Comparison of ENCODE assay signal across 8 cellular contexts in the genomic region with DNA sequence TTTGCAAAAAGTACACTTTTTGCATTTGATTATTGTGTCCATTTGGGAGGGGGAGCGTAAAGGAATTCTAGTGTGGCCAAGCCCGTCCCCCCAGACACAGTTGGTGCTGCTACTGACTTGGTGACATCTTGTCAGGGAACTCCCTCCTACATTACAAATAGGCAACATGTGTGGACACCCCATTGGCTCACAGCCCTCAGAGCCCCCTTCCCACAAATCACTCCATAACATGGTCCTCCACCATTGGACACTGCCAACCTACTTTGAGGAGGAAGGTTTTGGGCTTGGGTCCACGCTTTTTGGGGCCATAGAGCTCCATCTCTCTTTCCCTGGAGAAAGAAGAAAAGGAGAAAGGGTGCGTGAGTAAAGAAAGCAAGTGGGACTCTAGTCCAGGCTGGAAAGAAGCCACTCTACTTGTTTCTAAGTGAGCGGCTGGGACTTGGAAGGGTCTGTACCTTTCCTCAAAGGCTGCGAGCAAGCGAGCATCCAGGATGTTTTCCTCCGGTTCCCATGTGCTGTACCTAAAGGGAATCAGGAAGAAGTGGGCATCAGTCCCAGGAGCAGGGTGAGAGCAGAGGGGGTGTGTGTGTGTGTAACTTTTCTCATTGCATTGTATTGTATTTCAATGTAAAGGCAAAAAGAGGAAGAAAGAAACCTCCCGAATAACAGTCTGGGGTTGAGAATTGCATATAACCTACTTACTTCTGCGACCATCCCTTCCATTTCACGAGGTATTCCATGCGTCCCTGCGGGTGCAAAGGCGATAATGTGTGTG. TPM values are rescaled to one million over a fixed set of nuclear protein-coding genes. Genes with fewer than 3 reads are reported as not detected.
A peak's percentile ranks its signal among the peaks of the same experiment; 100 is the strongest.
DNase-seq lines count a peak whose midpoint lies in the region; ATAC-seq and TF ChIP-seq lines count a peak whose summit lies in the region.

No MANE protein-coding gene starts in this region.

- H3K27me3 ChIP-seq in IMR-90 (ENCODE audit: control insufficient read depth, insufficient read depth, low read length) (peaks cover 42% of the 10 kb centered on the region), brain microvascular endothelial cell (replicated peaks) (peaks cover 46% of the 10 kb centered on the region), mucosa of rectum (ENCODE audit: control insufficient read depth in 2 of 2, insufficient read depth in 2 of 2, low read length in 2 of 2) (peaks cover 41 to 58% of the 10 kb centered on the region in 2 donors)

- no peak overlapping the region for H2BK15ac ChIP-seq in IMR-90 (ENCODE audit: low read depth, low read length)

- peak overlapping the region; percentile 89; the same call in 1 of the 2 replicates for H2AK5ac ChIP-seq in IMR-90 (ENCODE audit: low read depth, low read length)

- peaks cover 8 to 23% of the 10 kb centered on the region in 2 experiments; a peak in 2 of 4 replicates for H3K79me1 ChIP-seq in IMR-90 (ENCODE audit: low read depth in 1 of 2, low read length in 2 of 2)

- TF ChIP-seq CTCF in AG04449 (IDR thresholded peaks at IDR 0.05; ENCODE audit: insufficient read depth, low read length, missing control alignments) (no peak), IMR-90 (conservative IDR thresholded peaks at IDR 0.05; ENCODE audit: low read depth, low read length) (no peak), brain microvascular endothelial cell (IDR thresholded peaks at IDR 0.05; ENCODE audit: low read depth, low read length, missing control alignments) (no peak)

- H3K9me1 ChIP-seq in IMR-90 (ENCODE audit: insufficient read depth, low read length) = peaks cover 5% of the 10 kb centered on the region; the same call in 1 of the 2 replicates

- peaks cover 9% of the 10 kb centered on the region; the same call in 1 of the 2 replicates for H3K36me3 ChIP-seq in IMR-90 (ENCODE audit: control insufficient read depth, insufficient read depth, low read length)
- H3K36me3 ChIP-seq in brain microvascular endothelial cell (replicated peaks) = peaks cover 2% of the 10 kb centered on the region
- H3K36me3 ChIP-seq in mucosa of rectum (ENCODE audit: control insufficient read depth in 2 of 2, insufficient read depth in 2 of 2, low read length in 2 of 2) = no peaks in the 10 kb centered on the region

- H2BK5ac ChIP-seq in IMR-90 (ENCODE audit: low read depth, low read length, poor library complexity, severe bottlenecking) = no peak overlapping the region

- H3K27ac ChIP-seq in IMR-90 (ENCODE audit: insufficient read depth, low read length) (peak overlapping the region; percentile 78), brain microvascular endothelial cell (no peak overlapping the region), mucosa of rectum (ENCODE audit: low read depth in 2 of 2, low read length in 2 of 2) (no peak overlapping the region)

- no peak for TF ChIP-seq POLR2A in IMR-90 (IDR thresholded peaks at IDR 0.05; ENCODE audit: low read depth, low read length)

- no peak for TF ChIP-seq RAD21 in IMR-90 (IDR thresholded peaks at IDR 0.05; ENCODE audit: low read length)

- H3K4me2 ChIP-seq in IMR-90 (ENCODE audit: low read depth, low read length) = peak overlapping the region; percentile 97

- dilution Hi-C loops in IMR-90 (cut with HindIII; ENCODE audit: low sequenced_read_pairs, unreplicated experiment) = no loop called here

- H2BK20ac ChIP-seq in IMR-90 (ENCODE audit: low read depth, low read length) = no peak overlapping the region

- no peak for DNase-seq in AG04449 (ENCODE audit: low read depth, low spot score)
- DNase-seq in IMR-90 = no peak
- no peak for DNase-seq in brain microvascular endothelial cell
- DNase-seq in NCI-H1436 (lab: John Stamatoyannopoulos, UW) = no peak
- DNase-seq in amygdala (lab: John Stamatoyannopoulos, UW) = no peak

- WGBS in IMR-90 (ENCODE audit: extremely low coverage in 2 of 2, insufficient read length in 1 of 2), 2 experiments = 40% methylated on average over 1 of the region's 14 CpGs; no CpG with 5 or more reads in 1 of the 2 experiments

- POLR2A ChIA-PET in AG04449 (lab: Yijun Ruan, JAX) = interaction anchor here (0.6 to 1.3 kb wide), 4 partner anchors 14 to 44 kb away, joined by 3 to 8 read pairs (median 4); a partner anchor contains a TSS
- POLR2A ChIA-PET in IMR-90 (lab: Charles Lee; ENCODE audit: unreplicated experiment) = interaction anchor here (0.6 kb wide), 1 partner anchor 14 kb away, joined by 3 read pairs; no protein-coding TSS in a partner anchor

- H4K91ac ChIP-seq in IMR-90 (ENCODE audit: insufficient read depth, low read depth, low read length) = peak overlapping the region; percentile 43

- intact Hi-C loops in IMR-90 (cut with micrococcal nuclease) = no loop called here

- H3K23ac ChIP-seq in IMR-90 (ENCODE audit: low read depth, low read length) = peak overlapping the region; percentile 65

- H3K9me3 ChIP-seq in IMR-90 (ENCODE audit: control insufficient read depth, insufficient read depth, low read length) (no peaks in the 10 kb centered on the region; the same call in 1 of the 2 replicates), mucosa of rectum (ENCODE audit: control insufficient read depth in 2 of 2, low read length in 2 of 2) (no peaks in the 10 kb centered on the region)

- no TSS peak for BruUV-seq in IMR-90 (replicated peaks; lab: Mats Ljungman, UMichigan)

- peak overlapping the region; percentile 74 for H3K4ac ChIP-seq in IMR-90 (ENCODE audit: low read depth, low read length)

- no peak overlapping the region for H3K18ac ChIP-seq in IMR-90 (ENCODE audit: low read depth, low read length)

- CTCF ChIA-PET in AG04449 (lab: Yijun Ruan, JAX) = interaction anchor here (1.0 to 2.4 kb wide), 6 partner anchors 9 to 45 kb away, joined by 4 to 10 read pairs (median 8); no protein-coding TSS in a partner anchor
- CTCF ChIA-PET in IMR-90 (lab: Yijun Ruan, JAX) = interaction anchor here (0.9 kb wide), 1 partner anchor 209 kb away, joined by 3 read pairs; no protein-coding TSS in a partner anchor

- H2BK120ac ChIP-seq in IMR-90 (ENCODE audit: low read depth, low read length) = no peak overlapping the region

- peak overlapping the region; percentile 82 for H3K4me3 ChIP-seq in AG04449 (ENCODE audit: low read depth, low read length)
- H3K4me3 ChIP-seq in IMR-90 (ENCODE audit: insufficient read depth, low read depth, low read length) = peak overlapping the region; percentile 65
- H3K4me3 ChIP-seq in brain microvascular endothelial cell (ENCODE audit: low read depth, low read length) = peak overlapping the region; percentile 81
- peak overlapping the region; percentile 85 to 90 for H3K4me3 ChIP-seq in mucosa of rectum (ENCODE audit: low read length in 2 of 2)

- H4K8ac ChIP-seq in IMR-90 (ENCODE audit: low read depth in 2 of 2, low read length in 2 of 2) = no peak overlapping the region

- peaks cover 17% of the 10 kb centered on the region for H3K4me1 ChIP-seq in IMR-90 (ENCODE audit: control insufficient read depth, insufficient read depth, low read length)
- H3K4me1 ChIP-seq in mucosa of rectum (ENCODE audit: control insufficient read depth in 2 of 2, insufficient read depth in 2 of 2, low read length in 2 of 2) = peaks cover 32 to 36% of the 10 kb centered on the region in 2 donors

- peaks cover 14% of the 10 kb centered on the region for H4K20me1 ChIP-seq in IMR-90 (ENCODE audit: insufficient read depth, low read length)

- H3K56ac ChIP-seq in IMR-90 (ENCODE audit: extremely low read depth, insufficient read depth, low read length) = peak overlapping the region; percentile 22; the same call in 1 of the 2 replicates

- ATAC-seq in IMR-90 (ENCODE audit: low read depth) (no peak), GM19328 (IDR thresholded peaks at IDR 0.05; ENCODE audit: unreplicated experiment) (no peak)
- no peak for ATAC-seq in activated CD4-positive, CD25-positive, alpha-beta regulatory T cell treated with anti-CD3 and anti-CD28 coated beads, Interleukin-2, amount 50 U/mL, for 24 hours

- no peak overlapping the region for H2AK9ac ChIP-seq in IMR-90 (replicated peaks; ENCODE audit: low read depth, low read length, poor library complexity)

- H3K9ac ChIP-seq in IMR-90 (ENCODE audit: low read depth, low read length) (peak overlapping the region; percentile 82), mucosa of rectum (ENCODE audit: low read depth in 1 of 2, low read length in 2 of 2) (peak overlapping the region; percentile 52 to 83)

- H3K14ac ChIP-seq in IMR-90 (replicated peaks; ENCODE audit: low read depth, low read length) = peak overlapping the region; percentile 29

- in situ Hi-C loops in IMR-90 (cut with MboI; ENCODE audit: low sequenced_read_pairs) (no loop called here), brain microvascular endothelial cell (cut with HindIII; ENCODE audit: low pct_ligation_motif_present, low sequenced_read_pairs) (loop anchor here (25.0 kb wide), 1 partner anchor 191 kb away; no protein-coding TSS in a partner anchor)

- H4K5ac ChIP-seq in IMR-90 (ENCODE audit: low read depth, low read length) = no peak overlapping the region

- peak overlapping the region; percentile 94 for H2AFZ ChIP-seq in IMR-90 (replicated peaks; ENCODE audit: low read length, poor library complexity)

TF ChIP-seq in IMR-90, 13 proteins besides CTCF, POLR2A, EP300 and RAD21 (continues in another document):
- no peak for TF ChIP-seq MXI1 (IDR thresholded peaks at IDR 0.05; ENCODE audit: borderline replicate concordance, low read depth, low read length)
- TF ChIP-seq, protein P1, sequence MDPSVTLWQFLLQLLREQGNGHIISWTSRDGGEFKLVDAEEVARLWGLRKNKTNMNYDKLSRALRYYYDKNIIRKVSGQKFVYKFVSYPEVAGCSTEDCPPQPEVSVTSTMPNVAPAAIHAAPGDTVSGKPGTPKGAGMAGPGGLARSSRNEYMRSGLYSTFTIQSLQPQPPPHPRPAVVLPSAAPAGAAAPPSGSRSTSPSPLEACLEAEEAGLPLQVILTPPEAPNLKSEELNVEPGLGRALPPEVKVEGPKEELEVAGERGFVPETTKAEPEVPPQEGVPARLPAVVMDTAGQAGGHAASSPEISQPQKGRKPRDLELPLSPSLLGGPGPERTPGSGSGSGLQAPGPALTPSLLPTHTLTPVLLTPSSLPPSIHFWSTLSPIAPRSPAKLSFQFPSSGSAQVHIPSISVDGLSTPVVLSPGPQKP (IDR thresholded peaks at IDR 0.05; ENCODE audit: borderline replicate concordance, low read depth, low read length) = no peak

RNA-seq across cellular contexts. Expression of a gene that starts 0.9 kb away (rescaled TPM):
- 5.3 and 5.4 TPM in 2 replicates for total RNA-seq in IMR-90 (2012; rRNA removed)
- polyA plus RNA-seq in IMR-90 (2012; rRNA removed) = 2.4 and 3.2 TPM in 2 replicates
- 0.49 and 1.0 TPM in 2 replicates for polyA plus RNA-seq in IMR-90 (2012; cell fraction: cytosol; rRNA removed)
- 1.4 and 2.6 TPM in 2 replicates for polyA plus RNA-seq in IMR-90 (2012; cell fraction: nucleus; rRNA removed; ENCODE audit: low replicate concordance)

RNA-seq across cellular contexts. Expression of a gene that starts 18.0 kb away (rescaled TPM):
- 2.0 and 2.2 TPM in 2 replicates for total RNA-seq in IMR-90 (2012; rRNA removed)
- 3.2 and 4.0 TPM in 2 replicates for polyA plus RNA-seq in IMR-90 (2012; rRNA removed)
- polyA plus RNA-seq in IMR-90 (2012; cell fraction: cytosol; rRNA removed) = 2.9 and 4.0 TPM in 2 replicates
- polyA plus RNA-seq in IMR-90 (2012; cell fraction: nucleus; rRNA removed; ENCODE audit: low replicate concordance) = 4.3 and 7.7 TPM in 2 replicates

RNA-seq across cellular contexts. Expression of a gene that starts 43.3 kb away (rescaled TPM):
- 3.2 and 5.3 TPM in 2 replicates for total RNA-seq in IMR-90 (2012; rRNA removed)
- 9.4 and 12.9 TPM in 2 replicates for polyA plus RNA-seq in IMR-90 (2012; rRNA removed)
- 13.2 and 18.5 TPM in 2 replicates for polyA plus RNA-seq in IMR-90 (2012; cell fraction: cytosol; rRNA removed)
- 21.8 and 29.2 TPM in 2 replicates for polyA plus RNA-seq in IMR-90 (2012; cell fraction: nucleus; rRNA removed; ENCODE audit: low replicate concordance)
